ENCODE assay signal across 8 cellular contexts in genomic region chr1:86499987-86500593, GRCh38. TPM values are rescaled to one million over a fixed set of nuclear protein-coding genes. Genes with fewer than 3 reads are reported as not detected.
DNase-seq lines count a peak whose midpoint lies in the region; ATAC-seq and TF ChIP-seq lines count a peak whose summit lies in the region.

No MANE protein-coding gene starts in this region.

- H3K27me3 Mint-ChIP-seq in endodermal cell (ENCODE audit: insufficient read depth) = peaks cover 23% of the 10 kb centered on the region

- H3K4me3 ChIP-seq in endodermal cell (ENCODE audit: low read length) (no peak overlapping the region), psoas muscle (no peak overlapping the region)

- H3K36me3 Mint-ChIP-seq in endodermal cell (ENCODE audit: low read depth) = no peaks in the 10 kb centered on the region

- ATAC-seq in HG03432 (IDR thresholded peaks at IDR 0.05; ENCODE audit: unreplicated experiment) (peak; percentile 48), psoas muscle (peak in 1 of 4 donors; percentile 64), HG02610 (IDR thresholded peaks at IDR 0.05; ENCODE audit: unreplicated experiment) (no peak), HG03521 (IDR thresholded peaks at IDR 0.05; ENCODE audit: unreplicated experiment) (no peak)

- H3K9ac ChIP-seq in endodermal cell (ENCODE audit: extremely low read depth, low read length, poor library complexity, severe bottlenecking) = no peak overlapping the region

- no CpG with 5 or more reads among the region's 3 CpGs for WGBS in endodermal cell (ENCODE audit: insufficient coverage in 1 of 2, insufficient read length in 1 of 2), 2 experiments
- WGBS in psoas muscle, 3 donors = 19 to 24% (median 21%) methylated on average over 3 of the region's 3 CpGs

- H3K27ac ChIP-seq in endodermal cell (ENCODE audit: low read depth, low read length) (no peak overlapping the region), psoas muscle (no peak overlapping the region)

- intact Hi-C loops in psoas muscle (cut with DNase I) = loop anchor here in 1 of 2 donors (5.0 kb wide), 2 partner anchors 103 to 118 kb away; partner anchors contain the start of gene ODF2L

- no peak overlapping the region for H3K27ac Mint-ChIP-seq in endodermal cell

- peaks cover 26% of the 10 kb centered on the region for H3K4me1 Mint-ChIP-seq in endodermal cell

- H3K36me3 ChIP-seq in endodermal cell (ENCODE audit: control insufficient read depth, insufficient read depth, low read length) = no peaks in the 10 kb centered on the region
- no peaks in the 10 kb centered on the region for H3K36me3 ChIP-seq in psoas muscle (ENCODE audit: insufficient read depth in 1 of 2, low read depth in 1 of 2)

- no peaks in the 10 kb centered on the region for H3K9me3 Mint-ChIP-seq in endodermal cell

- no peak overlapping the region for H3K4me3 Mint-ChIP-seq in endodermal cell

- TF ChIP-seq CTCF in endodermal cell (conservative IDR thresholded peaks at IDR 0.05) (peak; percentile 100), psoas muscle (IDR thresholded peaks at IDR 0.05) (peak; percentile 61)

- DNase-seq in DMS153 treated with DMSO at 0.1 percent for 48 hours (lab: John Stamatoyannopoulos, UW; ENCODE audit: unreplicated experiment) (peak; percentile 38), DMS153 (lab: John Stamatoyannopoulos, UW) (no peak), OCI-M1 (lab: John Stamatoyannopoulos, UW) (peak; percentile 82), endodermal cell (no peak), psoas muscle (no peak)

- H3K9me3 ChIP-seq in endodermal cell (ENCODE audit: control insufficient read depth, low read length) = peaks cover 3% of the 10 kb centered on the region
- no peaks in the 10 kb centered on the region for H3K9me3 ChIP-seq in psoas muscle

- H3K27me3 ChIP-seq in endodermal cell (ENCODE audit: control insufficient read depth, insufficient read depth, low read length, poor library complexity, severe bottlenecking) (no peaks in the 10 kb centered on the region), psoas muscle (ENCODE audit: insufficient read depth in 3 of 3, low read length in 2 of 3) (no peaks in the 10 kb centered on the region)

- H3K4me1 ChIP-seq in endodermal cell (ENCODE audit: control insufficient read depth, insufficient read depth, low read length) (peaks cover 15% of the 10 kb centered on the region), psoas muscle (peaks cover 5% of the 10 kb centered on the region)

RNA-seq across cellular contexts. Expression of gene CLCA1, which starts 31.4 kb away (rescaled TPM):
- total RNA-seq in endodermal cell (under 1 TPM; 0.24 to 0.60 TPM), psoas muscle (under 1 TPM in 1 of 4 donors, not detected in 3; 0.09 TPM)
- 0.11 TPM for polyA plus RNA-seq in endodermal cell (2013, experiment 1 of 2)
- polyA plus RNA-seq in endodermal cell (2013, experiment 2 of 2) = not detected
- under 1 TPM in 2 of 3 donors, not detected in 1; 0.03 to 0.07 TPM for polyA plus RNA-seq in psoas muscle

RNA-seq across cellular contexts. Expression of gene CLCA4, which starts 46.8 kb away (rescaled TPM):
- total RNA-seq in endodermal cell = not detected
- polyA plus RNA-seq in endodermal cell (2013, experiment 1 of 2) = not detected
- polyA plus RNA-seq in endodermal cell (2013, experiment 2 of 2) = not detected
- under 1 TPM in 3 of 4 donors, not detected in 1; 0.11 to 0.21 (median 0.15) TPM for total RNA-seq in psoas muscle
- under 1 TPM in 2 of 3 donors, not detected in 1; 0.03 to 0.04 TPM for polyA plus RNA-seq in psoas muscle

Comparison
In these comparisons a context has a peak if more than half of its experiments do, and no peak if none do; other contexts are left out.
1. DNase-seq: peak in DMS153 treated with DMSO at 0.1 percent for 48 hours (single experiment) and OCI-M1 (single experiment); none in DMS153 (single experiment), endodermal cell (single experiment) and psoas muscle (0 of 2).